ENCODE assay signal across 27 cellular contexts in genomic region chr6:47318236-47318974, GRCh38.
"Had no signal": no experiment of that assay in that cellular context is flagged by ENCODE, and none has a peak within 500 bp of the region (broad histone marks: within the 10 kb centered on the region; RNA-seq: fewer than 3 reads in every experiment).

No MANE protein-coding gene starts in this region.

- H3K4me3 ChIP-seq: MG63, Peyer's patch, SJCRH30 had no signal

- H3K27me3 ChIP-seq: MG63, Peyer's patch, SJCRH30 had no signal

- H3K4me3 Mint-ChIP-seq: activated CD4-positive, alpha-beta memory T cell treated with anti-CD3 and anti-CD28 coated beads for 36 hours; activated CD4-positive, alpha-beta T cell treated with anti-CD3 and anti-CD28 coated beads, Interleukin-2, amount 10 ng/mL, durations not matched to agents 7 days and 5 days; activated naive CD8-positive, alpha-beta T cell; activated T-cell treated with anti-CD3 and anti-CD28 coated beads, Interleukin-2, amount 50 U/mL, for 4 hours; brain; central memory CD8-positive, alpha-beta T cell; T-helper 1 cell treated with Interleukin-12 subunit alpha and Interleukin-12 subunit beta and Interleukin-4 antibody, amounts not matched to agents 30 μg/mL and 1 μg/mL, for 36 hours; WTC11 had no signal

- H3K4me1 ChIP-seq: SJCRH30 had no signal

- H3K27ac ChIP-seq: RWPE1, SJCRH30 had no signal

- H3K4me1 Mint-ChIP-seq: brain; central memory CD8-positive, alpha-beta T cell had no signal

- H3K36me3 ChIP-seq: MG63, Peyer's patch, SJCRH30 had no signal

- H3K9me3 Mint-ChIP-seq: activated CD4-positive, alpha-beta memory T cell treated with anti-CD3 and anti-CD28 coated beads for 36 hours; activated T-cell treated with anti-CD3 and anti-CD28 coated beads, Interleukin-2, amount 50 U/mL, for 4 hours; central memory CD8-positive, alpha-beta T cell; T-helper 1 cell treated with Interleukin-12 subunit alpha and Interleukin-12 subunit beta and Interleukin-4 antibody, amounts not matched to agents 30 μg/mL and 1 μg/mL, for 36 hours had no signal

- DNase-seq: activated CD4-positive, alpha-beta memory T cell treated with anti-CD3 and anti-CD28 coated beads for 36 hours; activated CD4-positive, alpha-beta T cell treated with anti-CD3 and anti-CD28 coated beads, Interleukin-2, amount 10 ng/mL, durations not matched to agents 7 days and 5 days; activated CD4-positive, CD25-positive, alpha-beta regulatory T cell treated with anti-CD3 and anti-CD28 coated beads, Interleukin-2, amount 50 U/mL, for 72 hours; activated CD8-positive, alpha-beta memory T cell treated with anti-CD3 and anti-CD28 coated beads for 24 hours; activated effector memory CD4-positive, alpha-beta T cell treated with anti-CD3 and anti-CD28 coated beads, Interleukin-2, amount 50 U/mL, for 16 hours; activated naive CD4-positive, alpha-beta T cell treated with Interleukin-2 at 50 U/mL for 16 hours; activated T-cell treated with anti-CD3 and anti-CD28 coated beads, Interleukin-2, amount 50 U/mL, for 4 hours; amygdala; MG63; MV-4-11; NCI-H1092 treated with DMSO at 0.1 percent for 48 hours; NCI-H1417 treated with DMSO at 0.1 percent for 48 hours; NCI-H1694; NCI-H2029; NCI-H2107; NCI-H446; NCI-H526; Right ventricle myocardium superior; SJCRH30; SW 1271 had no signal

- H3K27ac Mint-ChIP-seq: activated CD4-positive, alpha-beta memory T cell treated with anti-CD3 and anti-CD28 coated beads for 36 hours; activated CD4-positive, alpha-beta T cell treated with anti-CD3 and anti-CD28 coated beads, Interleukin-2, amount 10 ng/mL, durations not matched to agents 7 days and 5 days; activated naive CD8-positive, alpha-beta T cell; brain; T-helper 1 cell treated with Interleukin-12 subunit alpha and Interleukin-12 subunit beta and Interleukin-4 antibody, amounts not matched to agents 30 μg/mL and 1 μg/mL, for 36 hours; WTC11 had no signal

- H3K36me3 Mint-ChIP-seq: activated CD4-positive, alpha-beta memory T cell treated with anti-CD3 and anti-CD28 coated beads for 36 hours; brain had no signal

- H3K9me3 ChIP-seq: MG63, SJCRH30 had no signal
